In the genomic region with DNA sequence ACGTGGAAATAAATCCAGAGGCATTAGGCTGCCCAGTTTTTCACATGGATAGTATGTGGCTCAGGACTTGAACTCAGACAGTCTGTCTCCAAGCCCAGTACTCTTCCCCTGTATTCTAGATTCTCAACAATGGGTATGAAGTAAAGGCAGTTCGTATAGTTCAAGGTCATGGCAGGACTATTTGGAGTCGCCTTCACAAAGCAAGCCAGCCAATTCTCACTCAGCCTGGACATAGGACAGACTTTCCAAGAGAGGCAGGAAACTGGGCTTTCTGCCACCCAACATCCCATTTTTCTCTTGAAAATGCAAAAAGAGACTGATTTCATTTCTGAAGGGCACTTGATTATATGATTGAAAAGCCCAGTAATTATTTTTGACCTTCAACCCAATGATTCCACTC, we compare ENCODE assay signal across 20 cellular contexts.
DNase-seq lines count a peak whose midpoint lies in the region; TF ChIP-seq lines count a peak whose summit lies in the region.
"Had no signal": no experiment of that assay in that cellular context is flagged by ENCODE, and none has a peak within 500 bp of the region (broad histone marks: within the 10 kb centered on the region; RNA-seq: fewer than 3 reads in every experiment).

No MANE protein-coding gene starts in this region.

- no peaks in the 10 kb centered on the region for H3K36me3 ChIP-seq in MG63
- no peaks in the 10 kb centered on the region for H3K36me3 ChIP-seq in spleen
- H3K36me3 ChIP-seq: BLaER1, SJSA1 had no signal

- intact Hi-C loops in spleen (cut with DNase I; ENCODE audit: low total_unique reads): no loop called here

- 35 to 81% (median 63%) methylated on average over 3 of the region's 3 CpGs for WGBS in spleen, 5 donors

- peaks cover 0 to 20% (median 0%) of the 10 kb centered on the region in 6 donors for H3K4me1 ChIP-seq in spleen
- H3K4me1 ChIP-seq: BLaER1 had no signal

- peak; percentile 45 for DNase-seq in MG63
- DNase-seq in coronary artery (ENCODE audit: low spot score): no peak
- DNase-seq in fibroblast of the aortic adventitia (ENCODE audit: low read depth): peak; percentile 54
- DNase-seq in spleen: no peak
- no peak for DNase-seq in activated T-cell treated with anti-CD3 and anti-CD28 coated beads, Interleukin-2, amount 50 U/mL, for 48 hours
- DNase-seq in SIG-M5 treated with dmso at 0.1 percent for 504 hours (lab: John Stamatoyannopoulos, UW; ENCODE audit: unreplicated experiment): no peak
- no peak for DNase-seq in ecto neural progenitor cell (ENCODE audit: low spot score)
- DNase-seq: CD4-positive, alpha-beta memory T cell; DMS153; GDM1; NCI-H1417; NCI-H187; NCI-H2107; NCI-H2227 treated with DMSO at 0.1 percent for 48 hours; NCI-H524; PC-3; RPMI8226 had no signal

- H3K27me3 ChIP-seq in MG63: no peaks in the 10 kb centered on the region
- no peaks in the 10 kb centered on the region for H3K27me3 ChIP-seq in spleen (replicated peaks in 1 of 7)
- H3K27me3 ChIP-seq: BLaER1, SJSA1 had no signal

- TF ChIP-seq POLR2A in spleen (IDR thresholded peaks at IDR 0.05): no peak

- H3K4me3 ChIP-seq in MG63: no peak overlapping the region
- H3K4me3 ChIP-seq in coronary artery: no peak overlapping the region
- no peak overlapping the region for H3K4me3 ChIP-seq in fibroblast of the aortic adventitia (ENCODE audit: low read depth, low read length)
- no peak overlapping the region for H3K4me3 ChIP-seq in spleen
- H3K4me3 ChIP-seq: BLaER1, SJSA1 had no signal

- H3K9me3 ChIP-seq in MG63: no peaks in the 10 kb centered on the region
- no peaks in the 10 kb centered on the region for H3K9me3 ChIP-seq in spleen
- H3K9me3 ChIP-seq: BLaER1, SJSA1 had no signal

- peak overlapping the region; percentile 21 to 73 for H3K27ac ChIP-seq in coronary artery
- H3K27ac ChIP-seq in spleen: peak overlapping the region in 7 of 8 donors; percentile 29 to 55 (median 42)
- H3K27ac ChIP-seq: BLaER1, KMS-11, SJSA1 had no signal

- TF ChIP-seq CTCF in coronary artery (IDR thresholded peaks at IDR 0.05): no peak
- TF ChIP-seq CTCF in fibroblast of the aortic adventitia (IDR thresholded peaks at IDR 0.05; ENCODE audit: insufficient read depth, low read length): no peak
- no peak for TF ChIP-seq CTCF in spleen (IDR thresholded peaks at IDR 0.05 in 8 of 11, conservative IDR thresholded peaks at IDR 0.05 in 3 of 11)

Comparison
In these comparisons a context has a peak if more than half of its experiments do, and no peak if none do; other contexts are left out.
1. DNase-seq: peak in MG63 (single experiment) and fibroblast of the aortic adventitia (single experiment); none in coronary artery (single experiment), spleen (single experiment), activated T-cell treated with anti-CD3 and anti-CD28 coated beads, Interleukin-2, amount 50 U/mL, for 48 hours (0 of 2), SIG-M5 treated with dmso at 0.1 percent for 504 hours (single experiment) and ecto neural progenitor cell (single experiment).